ENCODE assay signal across 8 cellular contexts in genomic region chr9:121074370-121075250, GRCh38. TPM values are rescaled to one million over a fixed set of nuclear protein-coding genes. Genes with fewer than 3 reads are reported as not detected.
A peak's percentile ranks its signal among the peaks of the same experiment; 100 is the strongest.
DNase-seq lines count a peak whose midpoint lies in the region; ATAC-seq and TF ChIP-seq lines count a peak whose summit lies in the region.

Gene CNTRL (plus strand): TSS chr9:121074955. CDS start chr9:121088327, 13,372 bp downstream.

- H3K4me1 ChIP-seq in RWPE2 (ENCODE audit: insufficient read depth, poor library complexity, severe bottlenecking) (peaks cover 5% of the 10 kb centered on the region), fibroblast of lung (ENCODE audit: control insufficient read depth, extremely low read depth, insufficient read depth, low read length) (no peaks in the 10 kb centered on the region)

- no peaks in the 10 kb centered on the region for H4K20me1 ChIP-seq in fibroblast of lung (ENCODE audit: control insufficient read depth, extremely low read depth, insufficient read depth, low read length)

- H3K36me3 ChIP-seq in H7 (replicated peaks; ENCODE audit: control insufficient read depth, insufficient read depth, low read length) (no peaks in the 10 kb centered on the region), RWPE2 (ENCODE audit: low read depth) (no peaks in the 10 kb centered on the region), fibroblast of lung (ENCODE audit: control insufficient read depth, insufficient read depth, low read length) (no peaks in the 10 kb centered on the region)

- H2AFZ ChIP-seq in fibroblast of lung (ENCODE audit: low read length) = peak within 1 kb of the TSS; percentile 99

- H3K4me3 ChIP-seq in H7 (ENCODE audit: insufficient read depth, low read depth, low read length) = peak within 1 kb of the TSS; percentile 69
- H3K4me3 ChIP-seq in RWPE2 (ENCODE audit: severe bottlenecking) = peak within 1 kb of the TSS; percentile 48
- H3K4me3 ChIP-seq in fibroblast of lung (replicated peaks in 1 of 4; ENCODE audit: control extremely low read depth in 1 of 4, insufficient read depth in 1 of 4, low read depth in 3 of 4, low read length in 4 of 4) = peak within 1 kb of the TSS; percentile 68 to 90 (median 86)

- peaks cover 39% of the 10 kb centered on the region for H3K4me1 Mint-ChIP-seq in activated T-helper 17 cell treated with anti-CD3 and anti-CD28 coated beads, Interleukin-2, amount 50 U/mL, for 72 hours
- H3K4me1 Mint-ChIP-seq in natural killer cell = peaks cover 44 to 46% of the 10 kb centered on the region in 2 donors

- no peak for TF ChIP-seq CTCF in RWPE2 (IDR thresholded peaks at IDR 0.05; ENCODE audit: poor library complexity, severe bottlenecking)
- no peak for TF ChIP-seq CTCF in fibroblast of lung (conservative IDR thresholded peaks at IDR 0.05 in 1 of 2, IDR thresholded peaks at IDR 0.05 in 1 of 2; ENCODE audit: low read depth in 1 of 2, low read length in 2 of 2)
- no peak for TF ChIP-seq CTCF in natural killer cell (IDR thresholded peaks at IDR 0.05)

- H3K27ac ChIP-seq in RWPE2 (ENCODE audit: poor library complexity, severe bottlenecking) = peak within 1 kb of the TSS; percentile 46
- H3K27ac ChIP-seq in fibroblast of lung (ENCODE audit: insufficient read depth, low read length) = peak within 1 kb of the TSS; percentile 96

- ATAC-seq in RWPE2 (ENCODE audit: low read depth) (peak; percentile 89), natural killer cell (peak; percentile 83 to 88 (median 88))
- ATAC-seq in activated T-helper 17 cell treated with anti-CD3 and anti-CD28 coated beads, Interleukin-2, amount 50 U/mL, for 72 hours (replicated peaks) = peak; percentile 85

- H3K27me3 ChIP-seq in H7 (ENCODE audit: control insufficient read depth, insufficient read depth, low read length) = peaks cover 54% of the 10 kb centered on the region
- no peaks in the 10 kb centered on the region for H3K27me3 ChIP-seq in RWPE2 (ENCODE audit: insufficient read depth, poor library complexity, severe bottlenecking)
- no peaks in the 10 kb centered on the region for H3K27me3 ChIP-seq in fibroblast of lung (ENCODE audit: control insufficient read depth, insufficient read depth, low read length)

- no peaks in the 10 kb centered on the region for H3K9me3 Mint-ChIP-seq in activated T-helper 17 cell treated with anti-CD3 and anti-CD28 coated beads, Interleukin-2, amount 50 U/mL, for 72 hours
- no peaks in the 10 kb centered on the region for H3K9me3 Mint-ChIP-seq in natural killer cell

- DNase-seq in EL (peak; percentile 94), H7 (peak; percentile 89), M059J (ENCODE audit: low read depth) (peak; percentile 93), RWPE2 (ENCODE audit: low spot score) (peak; percentile 92), fibroblast of lung (ENCODE audit: low read depth in 2 of 2) (peak; percentile 84 to 90), natural killer cell (peak; percentile 73)
- DNase-seq in stimulated activated naive CD4-positive, alpha-beta T cell (lab: John Stamatoyannopoulos, UW) = peak; percentile 71 to 82 (median 76)

- no peaks in the 10 kb centered on the region for H3K27me3 Mint-ChIP-seq in activated T-helper 17 cell treated with anti-CD3 and anti-CD28 coated beads, Interleukin-2, amount 50 U/mL, for 72 hours
- H3K27me3 Mint-ChIP-seq in natural killer cell (ENCODE audit: low read depth in 2 of 2) = no peaks in the 10 kb centered on the region

- no peaks in the 10 kb centered on the region for H3K9me3 ChIP-seq in RWPE2 (ENCODE audit: severe bottlenecking)
- no peaks in the 10 kb centered on the region for H3K9me3 ChIP-seq in fibroblast of lung (ENCODE audit: control insufficient read depth, insufficient read depth, low read depth, low read length)

- intact Hi-C loops in natural killer cell (cut with micrococcal nuclease) = loop anchor here (1.0 to 2.0 kb wide), 4 partner anchors 46 to 232 kb away; partner anchors contain the start of genes PSMD5 and RAB14

- peaks cover 7% of the 10 kb centered on the region for H3K36me3 Mint-ChIP-seq in activated T-helper 17 cell treated with anti-CD3 and anti-CD28 coated beads, Interleukin-2, amount 50 U/mL, for 72 hours (ENCODE audit: low read depth)
- H3K36me3 Mint-ChIP-seq in natural killer cell = no peaks in the 10 kb centered on the region

- peak within 1 kb of the TSS; percentile 100 for H3K27ac Mint-ChIP-seq in activated T-helper 17 cell treated with anti-CD3 and anti-CD28 coated beads, Interleukin-2, amount 50 U/mL, for 72 hours
- peak within 1 kb of the TSS; percentile 94 to 95 for H3K27ac Mint-ChIP-seq in natural killer cell

- peak within 1 kb of the TSS; percentile 96 for H3K9ac ChIP-seq in fibroblast of lung (ENCODE audit: insufficient read depth, low read length)

- H3K4me2 ChIP-seq in fibroblast of lung (ENCODE audit: extremely low read depth, insufficient read depth, low read length) = peak within 1 kb of the TSS; percentile 84

- H3K4me3 Mint-ChIP-seq in activated T-helper 17 cell treated with anti-CD3 and anti-CD28 coated beads, Interleukin-2, amount 50 U/mL, for 72 hours = peak within 1 kb of the TSS; percentile 100
- H3K4me3 Mint-ChIP-seq in natural killer cell = peak within 1 kb of the TSS; percentile 100

- H3K79me2 ChIP-seq in fibroblast of lung (ENCODE audit: control insufficient read depth, insufficient read depth, low read length) = no peaks in the 10 kb centered on the region

RNA-seq across cellular contexts. Expression of gene CNTRL, which starts in this region (rescaled TPM):
- 9.3 and 16.3 TPM in 2 replicates for total RNA-seq in H7 (2014; rRNA removed; shearing (Covaris generic))
- 10.1 and 11.1 TPM in 2 replicates for total RNA-seq in M059J (2014; rRNA removed; shearing (Covaris generic))
- 10 to 100 TPM; 58.9 to 65.4 TPM for total RNA-seq in activated T-helper 17 cell treated with anti-CD3 and anti-CD28 coated beads, Interleukin-2, amount 50 U/mL, for 72 hours
- 6.2 and 6.8 TPM in 2 replicates for total RNA-seq in fibroblast of lung
- 3.8 and 6.0 TPM in 2 replicates for polyA plus RNA-seq in fibroblast of lung
- 1.9 and 4.8 TPM in 2 replicates for polyA plus RNA-seq in fibroblast of lung (2012)
- polyA minus RNA-seq in fibroblast of lung (ENCODE audit: low replicate concordance) = 2.4 and 6.4 TPM in 2 replicates
- total RNA-seq in natural killer cell = 10 to 100 TPM; 59.1 to 74.3 (median 60.0) TPM

Comparison
In these comparisons a context has a peak if more than half of its experiments do, and no peak if none do; other contexts are left out.
1. Peak in every context shown above with its lines: DNase-seq, ATAC-seq, H3K4me3 ChIP-seq and H3K27ac ChIP-seq.